Comparison of ENCODE assay signal across 16 cellular contexts in genomic region chr11:69654001-69654659, GRCh38. TPM values are rescaled to one million over a fixed set of nuclear protein-coding genes. Genes with fewer than 3 reads are reported as not detected.
A peak's percentile ranks its signal among the peaks of the same experiment; 100 is the strongest.
DNase-seq lines count a peak whose midpoint lies in the region; ATAC-seq, FAIRE-seq and TF ChIP-seq lines count a peak whose summit lies in the region.
"Had no signal": no experiment of that assay in that cellular context is flagged by ENCODE, and none has a peak within 500 bp of the region (broad histone marks: within the 10 kb centered on the region; RNA-seq: fewer than 3 reads in every experiment).

No MANE protein-coding gene starts in this region.

- no peak for TF ChIP-seq CTCF in astrocyte (IDR thresholded peaks at IDR 0.05; ENCODE audit: insufficient read depth, low read depth, low read length)
- no peak for TF ChIP-seq CTCF in prostate gland (IDR thresholded peaks at IDR 0.05)

- no peak overlapping the region for H3K4me2 ChIP-seq in astrocyte (ENCODE audit: low read length)

- peaks cover 18% of the 10 kb centered on the region for H3K79me2 ChIP-seq in astrocyte (ENCODE audit: insufficient read depth, low read length)

- no peak for TF ChIP-seq POLR2A in prostate gland (IDR thresholded peaks at IDR 0.05)

- intact Hi-C loops in prostate gland (cut with DNase I), result no loop called here

- peaks cover 7% of the 10 kb centered on the region for H3K4me1 Mint-ChIP-seq in astrocyte (ENCODE audit: low read depth, unreplicated experiment)
- H3K4me1 Mint-ChIP-seq: activated naive CD4-positive, alpha-beta T cell treated with anti-CD3 and anti-CD28 coated beads, Interleukin-2, amount 50 U/mL, for 24 hours had no signal

- no peak overlapping the region for H3K4me3 Mint-ChIP-seq in astrocyte (ENCODE audit: unreplicated experiment)
- H3K4me3 Mint-ChIP-seq: activated naive CD4-positive, alpha-beta T cell treated with anti-CD3 and anti-CD28 coated beads, Interleukin-2, amount 50 U/mL, for 24 hours; mesothelial cell of epicardium had no signal

- no peaks in the 10 kb centered on the region for H3K9me3 Mint-ChIP-seq in astrocyte (ENCODE audit: unreplicated experiment)
- H3K9me3 Mint-ChIP-seq: activated naive CD4-positive, alpha-beta T cell treated with anti-CD3 and anti-CD28 coated beads, Interleukin-2, amount 50 U/mL, for 24 hours; mesothelial cell of epicardium had no signal

- H3K9ac ChIP-seq in HUES48 (ENCODE audit: low read depth, low read length) (no peak overlapping the region), astrocyte (ENCODE audit: low read length) (no peak overlapping the region)

- H3K27me3 ChIP-seq in HUES48 (ENCODE audit: control insufficient read depth, insufficient read depth, low read length) (no peaks in the 10 kb centered on the region), astrocyte (ENCODE audit: insufficient read depth, low read length) (no peaks in the 10 kb centered on the region), prostate gland (replicated peaks; ENCODE audit: insufficient read depth) (no peaks in the 10 kb centered on the region)
- H3K27me3 ChIP-seq: cardiac muscle cell had no signal

- H3K36me3 ChIP-seq in HUES48 (ENCODE audit: control insufficient read depth, insufficient read depth, low read length), result peaks cover 54% of the 10 kb centered on the region
- H3K36me3 ChIP-seq in astrocyte (ENCODE audit: insufficient read depth, low read length), result peaks cover 44% of the 10 kb centered on the region
- H3K36me3 ChIP-seq in prostate gland, result no peaks in the 10 kb centered on the region

- H3K27ac ChIP-seq in HUES48 (ENCODE audit: low read depth, low read length) (peak overlapping the region; percentile 18), astrocyte (ENCODE audit: low read depth, low read length) (no peak overlapping the region), prostate gland (peak overlapping the region; percentile 82 to 91)
- H3K27ac ChIP-seq: cardiac muscle cell had no signal

- no peak for ATAC-seq in HG03378 (IDR thresholded peaks at IDR 0.05; ENCODE audit: unreplicated experiment)

- no peaks in the 10 kb centered on the region for H3K27me3 Mint-ChIP-seq in astrocyte (ENCODE audit: low read depth, unreplicated experiment)
- H3K27me3 Mint-ChIP-seq: activated naive CD4-positive, alpha-beta T cell treated with anti-CD3 and anti-CD28 coated beads, Interleukin-2, amount 50 U/mL, for 24 hours had no signal

- H4K20me1 ChIP-seq in astrocyte (ENCODE audit: insufficient read depth, low read length), result peaks cover 59% of the 10 kb centered on the region

- peaks cover 11% of the 10 kb centered on the region for H3K36me3 Mint-ChIP-seq in astrocyte (ENCODE audit: low read depth, unreplicated experiment)

- H3K4me1 ChIP-seq in HUES48 (ENCODE audit: control insufficient read depth, insufficient read depth, low read length), result peaks cover 15% of the 10 kb centered on the region
- H3K4me1 ChIP-seq in astrocyte (ENCODE audit: insufficient read depth, low read length), result peaks cover 18% of the 10 kb centered on the region
- H3K4me1 ChIP-seq in prostate gland (replicated peaks), result peaks cover 6% of the 10 kb centered on the region

- H3K4me3 ChIP-seq in HUES48 (ENCODE audit: low read depth, low read length), result no peak overlapping the region
- H3K4me3 ChIP-seq in astrocyte (ENCODE audit: insufficient read depth, low read depth, low read length), result no peak overlapping the region
- H3K4me3 ChIP-seq in prostate gland, result peak overlapping the region in 1 of 2 donors; percentile 21
- H3K4me3 ChIP-seq: cardiac muscle cell had no signal

- no peak overlapping the region for H2AFZ ChIP-seq in astrocyte (ENCODE audit: low read depth, low read length)

- no peaks in the 10 kb centered on the region for H3K9me3 ChIP-seq in HUES48 (ENCODE audit: control insufficient read depth, insufficient read depth, low read length)
- H3K9me3 ChIP-seq in astrocyte (ENCODE audit: insufficient read depth, low read depth, low read length), result no peaks in the 10 kb centered on the region
- no peaks in the 10 kb centered on the region for H3K9me3 ChIP-seq in prostate gland

- DNase-seq in SHP77 (lab: John Stamatoyannopoulos, UW) (peak; percentile 49), SHP77 treated with DMSO at 0.1 percent for 48 hours (lab: John Stamatoyannopoulos, UW) (no peak), astrocyte (ENCODE audit: low read depth) (no peak), prostate gland (ENCODE audit: low spot score) (peak; percentile 81), activated gamma-delta T cell treated with Interleukin-2 at 50 U/mL for 16 hours (no peak), NCI-H187 treated with DMSO at 0.1 percent for 48 hours (lab: John Stamatoyannopoulos, UW) (no peak)
- DNase-seq: activated CD4-positive, CD25-positive, alpha-beta regulatory T cell; DND-41 had no signal

- no peak for FAIRE-seq in astrocyte (lab: Jason Lieb, UNC)
- FAIRE-seq: frontal cortex had no signal

- WGBS in prostate gland, result 48% methylated on average over 38 of the region's 38 CpGs

- H3K27ac Mint-ChIP-seq in astrocyte (ENCODE audit: unreplicated experiment), result peak overlapping the region; percentile 34
- H3K27ac Mint-ChIP-seq: activated naive CD4-positive, alpha-beta T cell treated with anti-CD3 and anti-CD28 coated beads, Interleukin-2, amount 50 U/mL, for 24 hours; mesothelial cell of epicardium had no signal

RNA-seq across cellular contexts. Expression of gene CCND1, which starts 13.2 kb away (rescaled TPM):
- total RNA-seq in astrocyte (248 and 482 TPM in 2 replicates), prostate gland (100 to 1,000 TPM in 1 of 2 donors, 10 to 100 TPM in 1; 69.2 to 188 TPM)

RNA-seq across cellular contexts. Expression of gene LTO1, which starts 21.0 kb away (rescaled TPM):
- total RNA-seq in astrocyte, result 17.6 and 20.0 TPM in 2 replicates
- total RNA-seq in prostate gland, result 10 to 100 TPM; 14.9 to 39.5 TPM

RNA-seq across cellular contexts. Expression of gene FGF19, which starts 49.7 kb away (rescaled TPM):
- total RNA-seq in astrocyte, result not detected in 2 replicates
- total RNA-seq in prostate gland, result not detected
- total RNA-seq: cardiac muscle cell, frontal cortex, HT1080, mesothelial cell of epicardium, osteocyte had no signal

Comparison
In these comparisons a context has a peak if more than half of its experiments do, and no peak if none do; other contexts are left out.
1. DNase-seq: peak in SHP77 (2 of 2) and prostate gland (single experiment); none in SHP77 treated with DMSO at 0.1 percent for 48 hours (single experiment), astrocyte (single experiment), activated gamma-delta T cell treated with Interleukin-2 at 50 U/mL for 16 hours (single experiment) and NCI-H187 treated with DMSO at 0.1 percent for 48 hours (single experiment).